18 cellular contexts compared by ENCODE assay signal in the genomic region with DNA sequence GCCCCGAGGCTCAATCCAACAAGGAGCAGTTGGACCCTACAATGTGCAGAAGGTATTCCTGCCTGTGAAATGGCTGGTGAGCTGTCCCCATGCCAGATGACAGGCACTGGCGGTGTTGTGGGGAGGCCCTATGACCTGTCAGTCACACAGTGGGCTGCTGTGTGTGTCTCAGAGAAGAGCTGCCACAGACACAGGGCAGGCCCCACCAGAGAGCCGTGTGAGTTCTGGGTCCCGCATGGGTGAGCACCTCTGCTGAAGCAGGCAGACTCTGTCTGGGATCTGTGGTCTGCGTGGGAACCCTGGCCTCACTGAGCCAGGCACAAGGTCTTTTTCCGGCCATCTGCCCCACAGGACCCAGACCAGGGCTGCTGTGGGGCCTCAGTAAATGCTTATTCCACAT. TPM values are rescaled to one million over a fixed set of nuclear protein-coding genes. Genes with fewer than 3 reads are reported as not detected.
DNase-seq lines count a peak whose midpoint lies in the region; ATAC-seq and TF ChIP-seq lines count a peak whose summit lies in the region.
"Had no signal": no experiment of that assay in that cellular context is flagged by ENCODE, and none has a peak within 500 bp of the region (broad histone marks: within the 10 kb centered on the region; RNA-seq: fewer than 3 reads in every experiment).

No MANE protein-coding gene starts in this region.

- H3K9me3 ChIP-seq in gastroesophageal sphincter = no peaks in the 10 kb centered on the region
- H3K9me3 ChIP-seq: A549 had no signal

- 88% methylated on average over 1 of the region's 6 CpGs; no CpG with 5 or more reads in 1 of the 2 donors for WGBS in gastroesophageal sphincter (ENCODE audit: low coverage in 1 of 2), 2 donors

- H3K27me3 Mint-ChIP-seq in chondrocyte (ENCODE audit: low read depth) = peaks cover 42% of the 10 kb centered on the region

- ATAC-seq in gastroesophageal sphincter (no peak), GM18870 (IDR thresholded peaks at IDR 0.05; ENCODE audit: unreplicated experiment) (no peak)

- H3K9me3 Mint-ChIP-seq in chondrocyte (ENCODE audit: low read depth) = no peaks in the 10 kb centered on the region
- H3K9me3 Mint-ChIP-seq: CD4-positive, alpha-beta memory T cell; H9 had no signal

- H3K4me1 ChIP-seq in gastroesophageal sphincter = no peaks in the 10 kb centered on the region
- H3K4me1 ChIP-seq: A549 had no signal

- no peak for TF ChIP-seq EP300 in gastroesophageal sphincter (IDR thresholded peaks at IDR 0.05)

- intact Hi-C loops in posterior vena cava (cut with DNase I) = no loop called here

- no peaks in the 10 kb centered on the region for H3K36me3 Mint-ChIP-seq in chondrocyte (ENCODE audit: low read depth)
- H3K36me3 Mint-ChIP-seq: CD4-positive, alpha-beta memory T cell had no signal

- H3K27me3 ChIP-seq in gastroesophageal sphincter = no peaks in the 10 kb centered on the region

- H3K36me3 ChIP-seq in gastroesophageal sphincter = no peaks in the 10 kb centered on the region

- TF ChIP-seq CTCF in chondrocyte (IDR thresholded peaks at IDR 0.05) (no peak), GM10266 (IDR thresholded peaks at IDR 0.05; ENCODE audit: control insufficient read depth, insufficient read depth, low read depth, missing control alignments) (no peak), gastroesophageal sphincter (IDR thresholded peaks at IDR 0.05) (no peak)

- DNase-seq in activated effector memory CD4-positive, alpha-beta T cell treated with anti-CD3 and anti-CD28 coated beads, Interleukin-2, amount 50 U/mL, for 16 hours = peak; percentile 54
- DNase-seq in activated effector memory CD4-positive, alpha-beta T cell treated with Interleukin-2 at 50 U/mL for 16 hours = no peak
- peak; percentile 72 for DNase-seq in chondrocyte (ENCODE audit: low spot score)
- peak; percentile 64 for DNase-seq in posterior vena cava (ENCODE audit: low spot score)
- DNase-seq in GM10266 (ENCODE audit: extremely low spot score) = no peak
- no peak for DNase-seq in LoVo (ENCODE audit: low spot score)
- DNase-seq: AML-193; CD4-positive, alpha-beta memory T cell; DMS153; DMS79; GDM1; H9 had no signal

- TF ChIP-seq POLR2A in gastroesophageal sphincter (IDR thresholded peaks at IDR 0.05) = no peak

- H3K27ac ChIP-seq in gastroesophageal sphincter = no peak overlapping the region
- H3K27ac ChIP-seq: 22Rv1, A549, C4-2B had no signal

- no peaks in the 10 kb centered on the region for H3K4me1 Mint-ChIP-seq in chondrocyte (ENCODE audit: low read depth)
- H3K4me1 Mint-ChIP-seq: CD4-positive, alpha-beta memory T cell had no signal

- no peak overlapping the region for H3K4me3 Mint-ChIP-seq in chondrocyte (ENCODE audit: unreplicated experiment)
- H3K4me3 Mint-ChIP-seq: CD4-positive, alpha-beta memory T cell; H9 had no signal

- H3K27ac Mint-ChIP-seq in chondrocyte (ENCODE audit: unreplicated experiment) = no peak overlapping the region
- H3K27ac Mint-ChIP-seq: CD4-positive, alpha-beta memory T cell had no signal

- no peak overlapping the region for H3K4me3 ChIP-seq in gastroesophageal sphincter
- H3K4me3 ChIP-seq: A549 had no signal

RNA-seq across cellular contexts. Expression of a gene that starts 37.3 kb away (rescaled TPM):
- total RNA-seq in chondrocyte (0.18 TPM in 1 of 3 replicates, not detected in the others), posterior vena cava (under 1 TPM; 0.81 to 0.97 TPM), gastroesophageal sphincter (100 to 1,000 TPM in 2 of 4 donors, 10 to 100 TPM in 2; 17.0 to 182 (median 79.6) TPM)
- total RNA-seq: CD4-positive, alpha-beta memory T cell; H1; H9 had no signal

Comparison
In these comparisons a context has a peak if more than half of its experiments do, and no peak if none do; other contexts are left out.
1. DNase-seq: peak in activated effector memory CD4-positive, alpha-beta T cell treated with anti-CD3 and anti-CD28 coated beads, Interleukin-2, amount 50 U/mL, for 16 hours (single experiment), chondrocyte (single experiment) and posterior vena cava (single experiment); none in activated effector memory CD4-positive, alpha-beta T cell treated with Interleukin-2 at 50 U/mL for 16 hours (single experiment), GM10266 (single experiment) and LoVo (single experiment).
2. RNA of a gene that starts 37.3 kb away (total RNA-seq): 17.0 to 182 TPM in gastroesophageal sphincter; 0.81 to 0.97 TPM in posterior vena cava and 0.18 TPM in chondrocyte; every median in the first group is over 4 times any median in the second.